In genomic region chr6:100446922-100447899, GRCh38 we compare ENCODE assay signal across 14 cellular contexts. TPM values are rescaled to one million over a fixed set of nuclear protein-coding genes. Genes with fewer than 3 reads are reported as not detected.
DNase-seq lines count a peak whose midpoint lies in the region; ATAC-seq and TF ChIP-seq lines count a peak whose summit lies in the region.
"Had no signal": no experiment of that assay in that cellular context is flagged by ENCODE, and none has a peak within 500 bp of the region (broad histone marks: within the 10 kb centered on the region; RNA-seq: fewer than 3 reads in every experiment).

No MANE protein-coding gene starts in this region.

- no peaks in the 10 kb centered on the region for H3K79me2 ChIP-seq in osteoblast (ENCODE audit: insufficient read depth, low read length)

- no peaks in the 10 kb centered on the region for H4K20me1 ChIP-seq in osteoblast (ENCODE audit: insufficient read depth, low read length)

- TF ChIP-seq CTCF in osteoblast (IDR thresholded peaks at IDR 0.05; ENCODE audit: extremely low read depth, low read depth, low read length) (no peak), stomach (IDR thresholded peaks at IDR 0.05) (no peak)

- peaks cover 93% of the 10 kb centered on the region for H3K27me3 ChIP-seq in HUES6 (ENCODE audit: control insufficient read depth, insufficient read depth, low read length)
- H3K27me3 ChIP-seq in endocrine pancreas (ENCODE audit: control insufficient read depth, insufficient read depth, low read length), result no peaks in the 10 kb centered on the region
- peaks cover 96% of the 10 kb centered on the region for H3K27me3 ChIP-seq in osteoblast (ENCODE audit: insufficient read depth, low read length)
- H3K27me3 ChIP-seq in stomach, result peaks cover 21 to 94% (median 77%) of the 10 kb centered on the region in 3 donors

- ATAC-seq in HG03460 (IDR thresholded peaks at IDR 0.05; ENCODE audit: unreplicated experiment) (no peak), HG03571 (IDR thresholded peaks at IDR 0.05; ENCODE audit: unreplicated experiment) (no peak)
- ATAC-seq: natural killer cell had no signal

- WGBS in stomach, 5 donors, result 8 to 36% (median 29%) methylated on average over 30 to 41 of the region's 41 CpGs

- H3K9ac ChIP-seq in HUES6 (ENCODE audit: low read length) (no peak overlapping the region), endocrine pancreas (ENCODE audit: control insufficient read depth, insufficient read depth, low read length) (no peak overlapping the region)

- H3K36me3 ChIP-seq in HUES6 (ENCODE audit: control insufficient read depth, insufficient read depth, low read length) (no peaks in the 10 kb centered on the region), endocrine pancreas (ENCODE audit: control insufficient read depth, insufficient read depth, low read length) (peaks cover 3% of the 10 kb centered on the region), osteoblast (ENCODE audit: insufficient read depth, low read length) (no peaks in the 10 kb centered on the region), stomach (no peaks in the 10 kb centered on the region)
- H3K36me3 ChIP-seq: esophagus squamous epithelium had no signal

- DNase-seq in ELR (ENCODE audit: low read depth) (peak; percentile 51), osteoblast (ENCODE audit: insufficient read length, low spot score, missing footprints) (peak; percentile 80), stomach (no peak), NCI-H1092 (lab: John Stamatoyannopoulos, UW) (no peak)
- DNase-seq: caudate nucleus, esophagus squamous epithelium, natural killer cell, NCI-H1048, T-helper 9 cell had no signal

- TF ChIP-seq EP300 in stomach (IDR thresholded peaks at IDR 0.05), result no peak

- no peak overlapping the region for H2AFZ ChIP-seq in osteoblast (ENCODE audit: low read length)

- intact Hi-C loops in stomach (cut with DNase I; ENCODE audit: low total_unique reads), result no loop called here

- H3K4me1 ChIP-seq in HUES6 (ENCODE audit: control insufficient read depth, insufficient read depth, low read length) (peaks cover 17% of the 10 kb centered on the region; the same call in 1 of the 2 replicates), endocrine pancreas (ENCODE audit: control insufficient read depth, insufficient read depth, low read length) (peaks cover 23% of the 10 kb centered on the region), osteoblast (ENCODE audit: insufficient read depth, low read length) (no peaks in the 10 kb centered on the region), stomach (peaks cover 0 to 26% (median 14%) of the 10 kb centered on the region in 4 donors)

- H3K9me3 ChIP-seq in HUES6 (ENCODE audit: control insufficient read depth, insufficient read depth, low read depth, low read length), result no peaks in the 10 kb centered on the region
- H3K9me3 ChIP-seq in endocrine pancreas (ENCODE audit: control insufficient read depth, low read length), result no peaks in the 10 kb centered on the region
- no peaks in the 10 kb centered on the region for H3K9me3 ChIP-seq in osteoblast (ENCODE audit: low read depth, low read length)
- peaks cover 0 to 16% (median 0%) of the 10 kb centered on the region in 4 donors for H3K9me3 ChIP-seq in stomach
- H3K9me3 ChIP-seq: esophagus squamous epithelium had no signal

- H3K27ac ChIP-seq in HUES6 (ENCODE audit: low read depth, low read length) (no peak overlapping the region), osteoblast (ENCODE audit: low read depth, low read length) (no peak overlapping the region), stomach (no peak overlapping the region)
- H3K27ac ChIP-seq: esophagus squamous epithelium had no signal

- peak overlapping the region; percentile 32 for H3K4me2 ChIP-seq in osteoblast (ENCODE audit: insufficient read depth, low read length)

- H3K4me3 ChIP-seq in HUES6 (ENCODE audit: low read depth, low read length) (peak overlapping the region; percentile 49), endocrine pancreas (ENCODE audit: control insufficient read depth, insufficient read depth, low read length) (peak overlapping the region; percentile 62), osteoblast (ENCODE audit: insufficient read depth, low read length) (peak overlapping the region; percentile 36), stomach (peak overlapping the region in 2 of 4 donors; percentile 19 to 20)

- no peak for TF ChIP-seq POLR2A in stomach (IDR thresholded peaks at IDR 0.05)

RNA-seq across cellular contexts. Expression of gene SIM1, which starts 17.5 kb away (rescaled TPM):
- total RNA-seq in osteoblast (under 0.01 and 0.36 TPM in 2 replicates), stomach (under 1 TPM in 1 of 5 donors, not detected in 4; 0.43 TPM)
- not detected for polyA plus RNA-seq in stomach
- total RNA-seq: natural killer cell, NCI-H460 had no signal

Comparison
In these comparisons a context has a peak if more than half of its experiments do, and no peak if none do; other contexts are left out.
1. DNase-seq: peak in ELR (single experiment) and osteoblast (single experiment); none in stomach (single experiment) and NCI-H1092 (single experiment).